In genomic region chr11:101848262-101848661, GRCh38 we compare ENCODE assay signal across 12 cellular contexts.
DNase-seq lines count a peak whose midpoint lies in the region; ATAC-seq and TF ChIP-seq lines count a peak whose summit lies in the region.
"Had no signal": no experiment of that assay in that cellular context is flagged by ENCODE, and none has a peak within 500 bp of the region (broad histone marks: within the 10 kb centered on the region; RNA-seq: fewer than 3 reads in every experiment).

No MANE protein-coding gene starts in this region.

- H3K9me3 Mint-ChIP-seq in nephron: peaks cover 8% of the 10 kb centered on the region
- H3K9me3 Mint-ChIP-seq: central memory CD8-positive, alpha-beta T cell had no signal

- H3K27ac Mint-ChIP-seq in nephron: no peak overlapping the region
- H3K27ac Mint-ChIP-seq: activated CD4-positive, alpha-beta T cell treated with anti-CD3 and anti-CD28 coated beads for 36 hours had no signal

- no peaks in the 10 kb centered on the region for H3K27me3 Mint-ChIP-seq in nephron (ENCODE audit: low read depth)

- H3K4me1 Mint-ChIP-seq in nephron: no peaks in the 10 kb centered on the region
- H3K4me1 Mint-ChIP-seq: activated CD4-positive, alpha-beta T cell treated with anti-CD3 and anti-CD28 coated beads for 36 hours; central memory CD8-positive, alpha-beta T cell had no signal

- no peak for ATAC-seq in HG02588 (IDR thresholded peaks at IDR 0.05; ENCODE audit: unreplicated experiment)
- ATAC-seq: activated CD4-positive, alpha-beta T cell treated with anti-CD3 and anti-CD28 coated beads for 36 hours; left lung had no signal

- H3K4me3 ChIP-seq in choroid plexus epithelial cell (ENCODE audit: low read depth, low read length): no peak overlapping the region
- H3K4me3 ChIP-seq: left lung had no signal

- H3K4me3 Mint-ChIP-seq in nephron: no peak overlapping the region
- H3K4me3 Mint-ChIP-seq: activated CD4-positive, alpha-beta T cell treated with anti-CD3 and anti-CD28 coated beads for 36 hours; central memory CD8-positive, alpha-beta T cell had no signal

- TF ChIP-seq CTCF in LNCAP (IDR thresholded peaks at IDR 0.05) (peak; percentile 58), choroid plexus epithelial cell (conservative IDR thresholded peaks at IDR 0.05; ENCODE audit: low read depth, low read length) (peak; percentile 33), nephron (IDR thresholded peaks at IDR 0.05; ENCODE audit: unreplicated experiment in 3 of 3) (peak; percentile 52 to 78 (median 57))

- DNase-seq in DMS53 treated with DMSO at 0.1 percent for 48 hours (lab: John Stamatoyannopoulos, UW; ENCODE audit: unreplicated experiment) (peak; percentile 37), choroid plexus epithelial cell (ENCODE audit: low read depth) (peak; percentile 49), ureter (ENCODE audit: low spot score) (no peak), CD1c-positive myeloid dendritic cell (ENCODE audit: extremely low spot score) (no peak), GM03348 (ENCODE audit: low spot score) (no peak)
- DNase-seq: activated CD4-positive, alpha-beta T cell treated with anti-CD3 and anti-CD28 coated beads for 36 hours; left lung; stimulated activated CD4-positive, alpha-beta T cell treated with anti-CD3 and anti-CD28 coated beads, Interleukin-4, amount 100 ng/mL, for 1 hour had no signal

- H3K36me3 Mint-ChIP-seq in nephron (ENCODE audit: low read depth): no peaks in the 10 kb centered on the region

Comparison
In these comparisons a context has a peak if more than half of its experiments do, and no peak if none do; other contexts are left out.
1. DNase-seq: peak in DMS53 treated with DMSO at 0.1 percent for 48 hours (single experiment) and choroid plexus epithelial cell (single experiment); none in ureter (single experiment), CD1c-positive myeloid dendritic cell (single experiment) and GM03348 (single experiment).
2. Peak in every context shown above with its lines, with median percentiles within 50 percentile points of each other: CTCF ChIP-seq.